ENCODE assay signal across 27 cellular contexts in genomic region chr1:185444651-185445050, GRCh38.
"Had no signal": no experiment of that assay in that cellular context is flagged by ENCODE, and none has a peak within 500 bp of the region (broad histone marks: within the 10 kb centered on the region; RNA-seq: fewer than 3 reads in every experiment).

No MANE protein-coding gene starts in this region.

- H3K4me3 ChIP-seq: K562, SJSA1 had no signal

- H3K36me3 ChIP-seq: SJSA1 had no signal

- H3K27me3 ChIP-seq: SJSA1 had no signal

- DNase-seq: activated B cell treated with CpG ODN at 0.5 μM for 24 hours; activated CD4-positive, alpha-beta T cell treated with anti-CD3 and anti-CD28 coated beads for 1 hour; activated CD4-positive, alpha-beta T cell treated with anti-CD3 and anti-CD28 coated beads, Interleukin-2, amount 10 ng/mL, durations not matched to agents 24 days and 14 days; activated CD4-positive, alpha-beta T cell treated with anti-CD3 and anti-CD28 coated beads, Interleukin-2, amount 50 U/mL, for 48 hours; activated effector memory CD4-positive, alpha-beta T cell treated with anti-CD3 and anti-CD28 coated beads, Interleukin-2, amount 50 U/mL, for 16 hours; activated naive CD4-positive, alpha-beta T cell treated with Interleukin-2 at 50 U/mL for 16 hours; activated T-cell treated with anti-CD3 and anti-CD28 coated beads, Interleukin-2, amount 50 U/mL, for 4 hours; amygdala; Karpas-422; MM.1S; NCI-H1105; NCI-H1436; NCI-H187 treated with DMSO at 0.1 percent for 48 hours; NCI-H2081 treated with DMSO at 0.1 percent for 48 hours; NCI-H446 treated with DMSO at 0.1 percent for 48 hours; NCI-H526 treated with DMSO at 0.1 percent for 48 hours; NK-92 treated with Interleukin-12 subunit alpha and Interleukin-12 subunit beta, amount 100 ng/mL, for 24 hours; OCI-M1; SHP77 had no signal

- H3K36me3 Mint-ChIP-seq: activated naive CD8-positive, alpha-beta T cell; brain had no signal

- H3K4me3 Mint-ChIP-seq: activated B cell treated with CpG ODN at 0.5 μM for 24 hours; activated CD4-positive, alpha-beta T cell treated with anti-CD3 and anti-CD28 coated beads, Interleukin-2, amount 10 ng/mL, durations not matched to agents 24 days and 14 days; activated naive CD8-positive, alpha-beta T cell; activated T-cell treated with anti-CD3 and anti-CD28 coated beads, Interleukin-2, amount 50 U/mL, for 4 hours; brain; central memory CD8-positive, alpha-beta T cell; T-helper 1 cell treated with Interleukin-12 subunit alpha and Interleukin-12 subunit beta and Interleukin-4 antibody, amounts not matched to agents 30 μg/mL and 1 μg/mL, for 36 hours had no signal

- H3K27me3 Mint-ChIP-seq: activated B cell treated with CpG ODN at 0.5 μM for 24 hours; activated CD4-positive, alpha-beta T cell treated with anti-CD3 and anti-CD28 coated beads, Interleukin-2, amount 10 ng/mL, durations not matched to agents 24 days and 14 days; activated naive CD8-positive, alpha-beta T cell; brain; central memory CD8-positive, alpha-beta T cell had no signal

- H3K27ac ChIP-seq: RWPE1, SJSA1 had no signal

- H3K9me3 ChIP-seq: SJSA1 had no signal

- ATAC-seq: activated T-cell treated with anti-CD3 and anti-CD28 coated beads, Interleukin-2, amount 50 U/mL, for 4 hours; K562; Panc1 had no signal

- H3K9me3 Mint-ChIP-seq: activated B cell treated with CpG ODN at 0.5 μM for 24 hours; activated T-cell treated with anti-CD3 and anti-CD28 coated beads, Interleukin-2, amount 50 U/mL, for 4 hours; central memory CD8-positive, alpha-beta T cell had no signal

- H3K27ac Mint-ChIP-seq: activated B cell treated with CpG ODN at 0.5 μM for 24 hours; activated CD4-positive, alpha-beta T cell treated with anti-CD3 and anti-CD28 coated beads, Interleukin-2, amount 10 ng/mL, durations not matched to agents 24 days and 14 days; activated naive CD8-positive, alpha-beta T cell; T-helper 1 cell treated with Interleukin-12 subunit alpha and Interleukin-12 subunit beta and Interleukin-4 antibody, amounts not matched to agents 30 μg/mL and 1 μg/mL, for 36 hours had no signal

- H3K4me1 Mint-ChIP-seq: central memory CD8-positive, alpha-beta T cell had no signal
